Comparison of ENCODE assay signal across 10 cellular contexts in genomic region chr7:19587291-19587690, GRCh38.
A peak's percentile ranks its signal among the peaks of the same experiment; 100 is the strongest.
DNase-seq lines count a peak whose midpoint lies in the region; ATAC-seq and TF ChIP-seq lines count a peak whose summit lies in the region.
"Had no signal": no experiment of that assay in that cellular context is flagged by ENCODE, and none has a peak within 500 bp of the region (broad histone marks: within the 10 kb centered on the region; RNA-seq: fewer than 3 reads in every experiment).

No MANE protein-coding gene starts in this region.

- H3K36me3 ChIP-seq in NT2/D1 (ENCODE audit: insufficient read depth, insufficient read length, low read length) (no peaks in the 10 kb centered on the region), neural progenitor cell (no peaks in the 10 kb centered on the region), PC-9 (ENCODE audit: low read depth) (no peaks in the 10 kb centered on the region)

- H3K4me1 ChIP-seq in NT2/D1 (ENCODE audit: insufficient read depth, insufficient read length), result no peaks in the 10 kb centered on the region
- no peaks in the 10 kb centered on the region for H3K4me1 ChIP-seq in neural progenitor cell
- H3K4me1 ChIP-seq in PC-9 (replicated peaks; ENCODE audit: insufficient read depth), result no peaks in the 10 kb centered on the region

- H3K9me3 ChIP-seq in NT2/D1 (ENCODE audit: insufficient read depth, low read length) (no peaks in the 10 kb centered on the region), neural progenitor cell (ENCODE audit: low read depth) (no peaks in the 10 kb centered on the region), PC-9 (ENCODE audit: insufficient read depth, low read depth) (no peaks in the 10 kb centered on the region)

- H3K79me2 ChIP-seq in neural progenitor cell (ENCODE audit: low read depth) (no peaks in the 10 kb centered on the region), PC-9 (ENCODE audit: low read depth) (no peaks in the 10 kb centered on the region)

- CTCF ChIA-PET in PC-9 (lab: Charles Lee), result no interaction called here

- peaks cover 4% of the 10 kb centered on the region; the same call in 1 of the 2 replicates for H3K9me2 ChIP-seq in PC-9 (ENCODE audit: insufficient read depth)

- no peak overlapping the region for H3K4me3 Mint-ChIP-seq in neural progenitor cell

- H3K27ac ChIP-seq in neural progenitor cell (no peak overlapping the region), PC-9 (no peak overlapping the region)

- BruUV-seq in PC-9 (replicated peaks; lab: Mats Ljungman, UMichigan), result no TSS peak

- H3K4me3 ChIP-seq in NT2/D1 (ENCODE audit: insufficient read length, low read depth) (no peak overlapping the region), neural progenitor cell (no peak overlapping the region), PC-9 (no peak overlapping the region)

- H3K9ac ChIP-seq in NT2/D1 (ENCODE audit: insufficient read length, low read depth) (no peak overlapping the region), neural progenitor cell (no peak overlapping the region)

- no peak overlapping the region for H3K4me2 ChIP-seq in neural progenitor cell
- no peak overlapping the region for H3K4me2 ChIP-seq in PC-9

- TF ChIP-seq CTCF in neural progenitor cell (IDR thresholded peaks at IDR 0.05) (peak; percentile 37), PC-9 (conservative IDR thresholded peaks at IDR 0.05) (no peak; the same call in 1 of the 2 replicates)

- H2AFZ ChIP-seq in neural progenitor cell (replicated peaks) (no peak overlapping the region), PC-9 (no peak overlapping the region)

- ATAC-seq in HG02610 (IDR thresholded peaks at IDR 0.05; ENCODE audit: unreplicated experiment) (peak; percentile 74), HG03521 (IDR thresholded peaks at IDR 0.05; ENCODE audit: unreplicated experiment) (no peak)

- DNase-seq in NOMO-1 treated with DMSO at 0.1 percent for 48 hours (lab: John Stamatoyannopoulos, UW; ENCODE audit: unreplicated experiment), result peak; percentile 3
- no peak for DNase-seq in NOMO-1 treated with dmso at 0.1 percent for 144 hours (lab: John Stamatoyannopoulos, UW; ENCODE audit: unreplicated experiment)
- DNase-seq in NT2/D1 (ENCODE audit: low read depth, low spot score), result peak; percentile 27
- peak; percentile 14 for DNase-seq in neural progenitor cell (ENCODE audit: low spot score)
- DNase-seq in activated naive CD4-positive, alpha-beta T cell treated with anti-CD3 and anti-CD28 coated beads, Interleukin-2, amount 50 U/mL, for 16 hours, result no peak
- no peak for DNase-seq in PC-9
- DNase-seq: NCI-H1092, T-helper 1 cell had no signal

- no peaks in the 10 kb centered on the region for H3K36me3 Mint-ChIP-seq in neural progenitor cell

- H3K9me3 Mint-ChIP-seq in neural progenitor cell, result no peaks in the 10 kb centered on the region

- H3K27me3 Mint-ChIP-seq in neural progenitor cell (ENCODE audit: insufficient read depth, low read depth), result no peaks in the 10 kb centered on the region

- H4K20me1 ChIP-seq in neural progenitor cell (ENCODE audit: low read depth) (no peaks in the 10 kb centered on the region), PC-9 (ENCODE audit: insufficient read depth) (no peaks in the 10 kb centered on the region)

- H3F3A ChIP-seq in neural progenitor cell (ENCODE audit: low read depth) (no peaks in the 10 kb centered on the region), PC-9 (ENCODE audit: insufficient read depth, low read depth) (no peaks in the 10 kb centered on the region)

- intact Hi-C loops in PC-9 (cut with micrococcal nuclease; ENCODE audit: unreplicated experiment), result loop anchor here (10.0 kb wide), 1 partner anchor 462 kb away; no protein-coding TSS in a partner anchor

- no peaks in the 10 kb centered on the region for H3K4me1 Mint-ChIP-seq in neural progenitor cell

- POLR2A ChIA-PET in PC-9 (lab: Charles Lee; ENCODE audit: unreplicated experiment), result no interaction called here

- H3K27me3 ChIP-seq in NT2/D1 (ENCODE audit: insufficient read depth, insufficient read length), result no peaks in the 10 kb centered on the region
- H3K27me3 ChIP-seq in neural progenitor cell, result peaks cover 3% of the 10 kb centered on the region
- no peaks in the 10 kb centered on the region for H3K27me3 ChIP-seq in PC-9 (ENCODE audit: insufficient read depth, low read depth)

- H3K27ac Mint-ChIP-seq in neural progenitor cell, result no peak overlapping the region

Comparison
In these comparisons a context has a peak if more than half of its experiments do, and no peak if none do; other contexts are left out.
1. DNase-seq: peak in NOMO-1 treated with DMSO at 0.1 percent for 48 hours (single experiment), NT2/D1 (single experiment) and neural progenitor cell (single experiment); none in NOMO-1 treated with dmso at 0.1 percent for 144 hours (single experiment), activated naive CD4-positive, alpha-beta T cell treated with anti-CD3 and anti-CD28 coated beads, Interleukin-2, amount 50 U/mL, for 16 hours (single experiment) and PC-9 (0 of 2).